ENCODE assay signal across 8 cellular contexts in the genomic region with DNA sequence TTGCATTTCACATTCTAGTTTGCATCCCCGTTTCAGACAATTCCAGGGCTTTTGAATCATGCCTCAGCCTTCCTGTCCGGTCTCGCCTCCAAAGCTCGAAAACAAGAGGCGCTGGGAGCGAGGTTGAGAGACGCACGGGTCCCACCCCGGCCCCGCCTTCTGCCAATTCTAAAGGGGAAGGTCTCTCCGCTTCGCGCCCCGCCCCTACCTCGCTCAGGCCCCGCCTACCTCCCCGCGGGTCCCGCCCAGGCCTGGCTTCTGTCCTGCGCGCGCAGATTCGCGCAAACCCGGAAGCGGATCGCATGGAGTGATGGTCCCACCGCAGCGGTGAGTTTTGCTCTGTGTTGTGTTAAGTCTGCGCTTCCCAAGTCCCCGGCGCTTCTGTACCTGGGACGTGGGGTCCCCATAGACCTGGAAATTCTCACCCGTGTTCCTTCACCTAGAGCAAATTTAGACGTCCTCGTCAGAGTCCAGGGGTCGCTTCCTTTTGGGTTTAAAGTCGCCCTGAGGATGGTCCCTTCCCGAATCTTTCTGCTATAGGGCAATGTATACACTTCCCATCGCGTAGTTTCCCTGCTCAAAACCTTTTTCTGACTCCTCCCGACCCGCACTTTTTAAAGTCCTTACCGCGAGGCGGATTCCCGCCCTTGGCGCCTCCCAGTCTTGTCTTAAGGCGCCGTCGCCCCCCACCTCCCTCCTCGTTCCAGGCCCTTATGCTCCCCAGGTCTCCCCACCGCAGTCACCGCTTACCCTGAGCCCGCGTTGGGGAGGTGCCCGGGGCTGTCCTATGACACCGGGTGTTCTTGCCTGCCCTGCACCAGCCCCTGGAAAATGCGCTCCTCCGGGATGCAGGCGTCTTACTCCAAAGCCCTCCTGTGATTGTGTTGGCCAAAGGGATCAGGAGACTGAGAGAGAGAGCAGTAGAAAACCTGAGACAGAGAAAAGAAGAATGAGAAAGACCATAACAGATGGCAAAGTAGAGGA. TPM values are rescaled to one million over a fixed set of nuclear protein-coding genes. Genes with fewer than 3 reads are reported as not detected.
DNase-seq lines count a peak whose midpoint lies in the region; ATAC-seq, FAIRE-seq and TF ChIP-seq lines count a peak whose summit lies in the region.

Gene ZNF845, plus strand, starts transcription at position 284 of the 984 bp plus-strand sequence. CDS start 7,559 bp downstream, outside the sequence.

- peak within 1 kb of the TSS; percentile 66; the same call in 1 of the 2 replicates for H3K9ac ChIP-seq in KMS-11

- H3K9me3 Mint-ChIP-seq in natural killer cell treated with Interleukin-12 subunit alpha and Interleukin-12 subunit beta and Interleukin-15 and Interleukin-18, amount 100 ng/mL, for 72 hours: peaks cover 4% of the 10 kb centered on the region

- peak within 1 kb of the TSS; percentile 19; the same call in 1 of the 2 replicates for H3K27ac ChIP-seq in KMS-11

- H3K27me3 ChIP-seq in KMS-11 (ENCODE audit: insufficient read depth, low read depth): no peaks in the 10 kb centered on the region

- H3K4me3 Mint-ChIP-seq in natural killer cell treated with Interleukin-12 subunit alpha and Interleukin-12 subunit beta and Interleukin-15 and Interleukin-18, amount 100 ng/mL, for 72 hours: peak within 1 kb of the TSS; percentile 81

- peak; percentile 78 for FAIRE-seq in RCC 7860 (lab: Jason Lieb, UNC)

- peaks cover 14% of the 10 kb centered on the region for H3K36me3 Mint-ChIP-seq in natural killer cell treated with Interleukin-12 subunit alpha and Interleukin-12 subunit beta and Interleukin-15 and Interleukin-18, amount 100 ng/mL, for 72 hours

- H3K27me3 Mint-ChIP-seq in natural killer cell treated with Interleukin-12 subunit alpha and Interleukin-12 subunit beta and Interleukin-15 and Interleukin-18, amount 100 ng/mL, for 72 hours: peaks cover 6 to 7% of the 10 kb centered on the region in 2 donors

- peaks cover 4% of the 10 kb centered on the region; the same call in 1 of the 2 replicates for H3K79me2 ChIP-seq in KMS-11 (ENCODE audit: insufficient read depth, low read depth)

- peak within 1 kb of the TSS; percentile 20 for H3K4me3 ChIP-seq in KMS-11 (IDR thresholded peaks at IDR 0.05; ENCODE audit: insufficient read depth, low read depth, low read length)

- DNase-seq in DMS79 treated with DMSO at 0.1 percent for 48 hours (lab: John Stamatoyannopoulos, UW): peak; percentile 83
- peak; percentile 62 for DNase-seq in RCC 7860 (ENCODE audit: low spot score)
- DNase-seq in activated T-helper 1 cell treated with anti-CD3 and anti-CD28 coated beads, Interleukin-2, amount 50 U/mL, for 16 hours (ENCODE audit: low read depth in 1 of 2, low spot score in 1 of 2): peak; percentile 92 to 95
- DNase-seq in fibroblast of peridontal ligament (ENCODE audit: extremely low read depth): peak; percentile 85
- DNase-seq in natural killer cell treated with Interleukin-12 subunit alpha and Interleukin-12 subunit beta and Interleukin-15 and Interleukin-18, amount 100 ng/mL, for 72 hours (ENCODE audit: low spot score): peak; percentile 94
- peak; percentile 89 for DNase-seq in stimulated activated naive CD4-positive, alpha-beta T cell treated with Interleukin-2 at 50 U/mL for 16 hours (lab: John Stamatoyannopoulos, UW)

- H3K4me2 ChIP-seq in KMS-11: peak within 1 kb of the TSS; percentile 84

- H4K20me1 ChIP-seq in KMS-11 (ENCODE audit: insufficient read depth): no peaks in the 10 kb centered on the region

- peaks cover 14 to 16% of the 10 kb centered on the region in 2 donors for H3K4me1 Mint-ChIP-seq in natural killer cell treated with Interleukin-12 subunit alpha and Interleukin-12 subunit beta and Interleukin-15 and Interleukin-18, amount 100 ng/mL, for 72 hours (ENCODE audit: low read depth in 2 of 2)

- peak within 1 kb of the TSS; percentile 82 for H2AFZ ChIP-seq in KMS-11 (ENCODE audit: low read depth)

- H3K27ac Mint-ChIP-seq in natural killer cell treated with Interleukin-12 subunit alpha and Interleukin-12 subunit beta and Interleukin-15 and Interleukin-18, amount 100 ng/mL, for 72 hours: peak within 1 kb of the TSS; percentile 69 to 84

- TF ChIP-seq CTCF in KMS-11 (conservative IDR thresholded peaks at IDR 0.05; ENCODE audit: low read depth, low read length): no peak

- H3K4me1 ChIP-seq in KMS-11 (ENCODE audit: low read depth, poor library complexity, severe bottlenecking): peaks cover 4% of the 10 kb centered on the region

- H3K36me3 ChIP-seq in KMS-11 (ENCODE audit: insufficient read depth): no peaks in the 10 kb centered on the region

- ATAC-seq in GM21723 (IDR thresholded peaks at IDR 0.05; ENCODE audit: unreplicated experiment): peak; percentile 96
- ATAC-seq in natural killer cell treated with Interleukin-12 subunit alpha and Interleukin-12 subunit beta and Interleukin-15 and Interleukin-18, amount 100 ng/mL, for 72 hours: peak; percentile 99 to 100

RNA-seq across cellular contexts. Expression of gene ZNF845, which starts in this region (rescaled TPM):
- 1 to 10 TPM; 5.5 to 7.9 TPM for total RNA-seq in natural killer cell treated with Interleukin-12 subunit alpha and Interleukin-12 subunit beta and Interleukin-15 and Interleukin-18, amount 100 ng/mL, for 72 hours

Comparison
In these comparisons a context has a peak if more than half of its experiments do, and no peak if none do; other contexts are left out.
1. Peak in every context shown above with its lines: DNase-seq, ATAC-seq, H3K4me3 ChIP-seq and H3K27ac ChIP-seq.